34 cellular contexts compared by ENCODE assay signal in the genomic region with DNA sequence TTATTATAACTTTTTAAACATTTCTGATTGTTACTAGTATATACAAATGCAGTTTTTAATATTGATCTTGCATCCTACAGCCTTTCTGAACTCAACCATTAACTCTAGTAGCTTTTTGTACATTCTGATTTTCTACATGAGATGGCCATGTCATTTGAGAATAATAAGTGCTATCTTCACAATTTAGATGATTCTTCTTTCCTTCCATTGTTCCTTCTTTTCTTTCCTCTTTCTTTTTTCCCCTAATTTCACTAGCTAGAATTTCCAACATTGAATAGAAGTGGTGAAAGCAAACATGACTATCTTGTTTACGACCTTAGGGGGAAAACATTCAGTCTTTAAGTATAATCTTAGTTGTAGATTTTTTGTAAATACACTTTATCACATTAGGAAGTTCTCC.
"Had no signal": no experiment of that assay in that cellular context is flagged by ENCODE, and none has a peak within 500 bp of the region (broad histone marks: within the 10 kb centered on the region; RNA-seq: fewer than 3 reads in every experiment).

No MANE protein-coding gene starts in this region.

- H3K27ac ChIP-seq: KMS-11 had no signal

- H3K9me3 ChIP-seq: MG63 had no signal

- DNase-seq: Karpas-422, Kasumi-1, MG63, MM.1S, MV-4-11, NCI-H1092, NCI-H1092 treated with DMSO at 0.1 percent for 48 hours, NCI-H1105, NCI-H1105 treated with DMSO at 0.1 percent for 48 hours, NCI-H1417, NCI-H1417 treated with DMSO at 0.1 percent for 48 hours, NCI-H1436, NCI-H1436 treated with DMSO at 0.1 percent for 48 hours, NCI-H146, NCI-H1694, NCI-H1694 treated with DMSO at 0.1 percent for 48 hours, NCI-H187, NCI-H187 treated with DMSO at 0.1 percent for 48 hours, NCI-H1930, NCI-H2029, NCI-H2029 treated with DMSO at 0.1 percent for 48 hours, NCI-H2081, NCI-H2081 treated with DMSO at 0.1 percent for 48 hours, NCI-H2107, NCI-H2171, NCI-H2171 treated with DMSO at 0.1 percent for 48 hours, NCI-H2227 treated with DMSO at 0.1 percent for 48 hours, NCI-H226, NCI-H345, NCI-H446, NCI-H446 treated with DMSO at 0.1 percent for 48 hours, NCI-H510A, NCI-H510A treated with DMSO at 0.1 percent for 48 hours had no signal

- H3K4me2 ChIP-seq: KMS-11 had no signal

- H3K27me3 ChIP-seq: MG63 had no signal

- H3K9ac ChIP-seq: KMS-11 had no signal

- H3K36me3 ChIP-seq: MG63 had no signal

- H3K4me3 ChIP-seq: MG63 had no signal
